17 cellular contexts compared by ENCODE assay signal in genomic region chr6:7532232-7532631, GRCh38. TPM values are rescaled to one million over a fixed set of nuclear protein-coding genes. Genes with fewer than 3 reads are reported as not detected.
DNase-seq lines count a peak whose midpoint lies in the region; ATAC-seq and TF ChIP-seq lines count a peak whose summit lies in the region.
"Had no signal": no experiment of that assay in that cellular context is flagged by ENCODE, and none has a peak within 500 bp of the region (broad histone marks: within the 10 kb centered on the region; RNA-seq: fewer than 3 reads in every experiment).

No MANE protein-coding gene starts in this region.

- TF ChIP-seq CTCF in VCaP (conservative IDR thresholded peaks at IDR 0.05): no peak
- TF ChIP-seq CTCF in type B pancreatic cell (conservative IDR thresholded peaks at IDR 0.05): no peak

- H3K27ac Mint-ChIP-seq in type B pancreatic cell: peak overlapping the region; percentile 93

- ATAC-seq in left colon (peak; percentile 98), GM21515 (IDR thresholded peaks at IDR 0.05; ENCODE audit: unreplicated experiment) (no peak), right cardiac atrium (no peak)
- ATAC-seq: activated T-cell treated with anti-CD3 and anti-CD28 coated beads, Interleukin-2, amount 50 U/mL, for 4 hours had no signal

- peaks cover 22% of the 10 kb centered on the region for H3K4me1 Mint-ChIP-seq in type B pancreatic cell (ENCODE audit: unreplicated experiment)

- H3K9me3 ChIP-seq in right cardiac atrium (ENCODE audit: control insufficient read depth, low read length): no peaks in the 10 kb centered on the region
- H3K9me3 ChIP-seq: tibial nerve had no signal

- peak; percentile 58 for DNase-seq in NCI-H2196 (lab: John Stamatoyannopoulos, UW; ENCODE audit: unreplicated experiment)
- DNase-seq in NCI-H2196 treated with DMSO at 0.1 percent for 48 hours (lab: John Stamatoyannopoulos, UW; ENCODE audit: unreplicated experiment): no peak
- peak; percentile 79 to 81 for DNase-seq in left colon
- no peak for DNase-seq in type B pancreatic cell (ENCODE audit: extremely low spot score, unreplicated experiment)
- no peak for DNase-seq in HuH-7 (ENCODE audit: low spot score)
- no peak for DNase-seq in right cardiac atrium
- DNase-seq: activated T-cell treated with anti-CD3 and anti-CD28 coated beads, Interleukin-2, amount 50 U/mL, for 4 hours; amygdala; dorsolateral prefrontal cortex; foreskin melanocyte; GOT3; kidney; NCI-H1694 had no signal

- 63% methylated on average over 6 of the region's 6 CpGs for WGBS in right cardiac atrium

- no peaks in the 10 kb centered on the region for H3K4me1 ChIP-seq in right cardiac atrium (ENCODE audit: control insufficient read depth, insufficient read depth, low read length)
- H3K4me1 ChIP-seq: tibial nerve had no signal

- intact Hi-C loops in left colon (cut with DNase I, micrococcal nuclease): no loop called here
- intact Hi-C loops in right cardiac atrium (cut with DNase I): loop anchor here in 1 of 4 donors (10.0 kb wide), 1 partner anchor 57 kb away; no protein-coding TSS in a partner anchor

- H3K27ac ChIP-seq in VCaP (peak overlapping the region; percentile 22; the same call in 1 of the 2 replicates), right cardiac atrium (ENCODE audit: low read length) (no peak overlapping the region)
- H3K27ac ChIP-seq: dorsolateral prefrontal cortex, tibial nerve had no signal

- no peaks in the 10 kb centered on the region for H3K36me3 Mint-ChIP-seq in type B pancreatic cell

- H3K27me3 Mint-ChIP-seq in type B pancreatic cell: no peaks in the 10 kb centered on the region

- H3K4me3 Mint-ChIP-seq in type B pancreatic cell: peak overlapping the region; percentile 46
- H3K4me3 Mint-ChIP-seq: activated T-cell treated with anti-CD3 and anti-CD28 coated beads, Interleukin-2, amount 50 U/mL, for 4 hours; neural crest cell had no signal

- no peaks in the 10 kb centered on the region for H3K9me3 Mint-ChIP-seq in type B pancreatic cell
- H3K9me3 Mint-ChIP-seq: activated T-cell treated with anti-CD3 and anti-CD28 coated beads, Interleukin-2, amount 50 U/mL, for 4 hours; neural crest cell had no signal

- H3K27me3 ChIP-seq in right cardiac atrium (ENCODE audit: control insufficient read depth, insufficient read depth): no peaks in the 10 kb centered on the region

- H3K4me3 ChIP-seq in right cardiac atrium (ENCODE audit: low read length): no peak overlapping the region
- H3K4me3 ChIP-seq: dorsolateral prefrontal cortex, tibial nerve had no signal

RNA-seq across cellular contexts. Expression of gene DSP, which starts 9.2 kb away (rescaled TPM):
- total RNA-seq in left colon (100 to 1,000 TPM; 213 to 249 TPM), type B pancreatic cell (ENCODE audit: low replicate concordance) (210 and 517 TPM in 2 replicates), right cardiac atrium (100 to 1,000 TPM; 239 to 311 (median 248) TPM)
- 94.7 TPM for polyA plus RNA-seq in right cardiac atrium

RNA-seq across cellular contexts. Expression of gene SNRNP48, which starts 57.8 kb away (rescaled TPM):
- total RNA-seq in left colon: 10 to 100 TPM; 11.1 to 11.6 TPM
- 12.4 and 21.5 TPM in 2 replicates for total RNA-seq in type B pancreatic cell (ENCODE audit: low replicate concordance)
- 10 to 100 TPM; 11.0 to 17.6 (median 14.8) TPM for total RNA-seq in right cardiac atrium
- polyA plus RNA-seq in right cardiac atrium: 10.7 TPM

Comparison
In these comparisons a context has a peak if more than half of its experiments do, and no peak if none do; other contexts are left out.
1. DNase-seq: peak in NCI-H2196 (single experiment) and left colon (2 of 2); none in NCI-H2196 treated with DMSO at 0.1 percent for 48 hours (single experiment), type B pancreatic cell (single experiment), HuH-7 (single experiment) and right cardiac atrium (0 of 3).